Comparison of ENCODE assay signal across 12 cellular contexts in the genomic region with DNA sequence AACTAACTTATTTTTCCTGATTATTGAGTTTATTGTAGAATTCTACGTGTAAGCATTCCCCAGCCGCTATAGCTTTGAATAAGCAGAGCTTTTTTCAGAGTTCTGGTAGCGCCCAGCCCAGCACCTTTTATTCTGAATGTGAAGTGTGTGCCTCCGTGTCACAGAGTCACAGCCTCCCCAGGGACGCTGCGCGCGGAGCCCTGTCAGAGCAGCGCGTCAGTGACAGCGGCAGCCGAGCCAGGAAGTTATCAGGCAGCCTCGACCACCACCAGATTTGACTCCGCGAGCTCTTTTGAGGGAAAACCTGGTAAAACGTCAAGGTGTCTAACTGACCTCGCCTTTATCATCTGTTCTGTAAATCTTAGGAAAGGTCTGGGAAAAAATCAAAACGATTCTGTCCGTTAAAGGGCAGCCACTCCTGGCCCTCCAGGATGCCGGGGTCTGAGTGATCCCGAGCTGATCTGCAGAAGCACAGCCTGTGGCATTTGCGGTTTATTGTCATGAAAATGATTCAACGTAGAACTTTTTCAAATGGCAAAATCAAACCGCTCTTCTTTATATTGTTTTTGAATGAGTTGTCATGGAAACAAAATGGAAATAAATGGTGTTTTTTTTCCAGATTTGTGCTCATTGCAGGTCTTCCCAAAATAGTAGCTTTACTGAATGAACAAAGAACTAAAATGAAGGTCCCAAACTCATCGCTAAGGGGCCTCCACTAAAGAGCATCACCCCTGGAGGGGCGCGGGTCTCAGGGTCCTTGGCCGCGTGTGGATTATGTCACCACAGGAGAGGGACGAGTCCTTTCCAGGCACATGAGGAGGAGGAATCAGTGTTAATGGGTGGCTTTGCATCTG. TPM values are rescaled to one million over a fixed set of nuclear protein-coding genes. Genes with fewer than 3 reads are reported as not detected.
DNase-seq lines count a peak whose midpoint lies in the region; ATAC-seq and TF ChIP-seq lines count a peak whose summit lies in the region.
"Had no signal": no experiment of that assay in that cellular context is flagged by ENCODE, and none has a peak within 500 bp of the region (broad histone marks: within the 10 kb centered on the region; RNA-seq: fewer than 3 reads in every experiment).

No MANE protein-coding gene starts in this region.

- H3K36me3 ChIP-seq in SK-N-SH (replicated peaks in 1 of 2; ENCODE audit: control insufficient read depth in 1 of 2, insufficient read depth in 2 of 2, low read length in 1 of 2) (peaks cover 41 to 60% of the 10 kb centered on the region in 2 experiments), skeletal muscle satellite cell (ENCODE audit: insufficient read depth, low read length) (peaks cover 63% of the 10 kb centered on the region)
- H3K36me3 ChIP-seq in CD8-positive, alpha-beta T cell (ENCODE audit: insufficient read depth, low read length): peaks cover 39% of the 10 kb centered on the region

- no peak overlapping the region for H2AFZ ChIP-seq in SK-N-SH (ENCODE audit: low read depth)

- no peak for TF ChIP-seq CTCF in SK-N-SH (IDR thresholded peaks at IDR 0.05)
- TF ChIP-seq CTCF in WTC11 (IDR thresholded peaks at IDR 0.05): no peak
- TF ChIP-seq CTCF in foreskin keratinocyte (conservative IDR thresholded peaks at IDR 0.05): no peak
- TF ChIP-seq CTCF in CD8-positive, alpha-beta T cell (IDR thresholded peaks at IDR 0.05): no peak

- no peaks in the 10 kb centered on the region for H3K9me3 Mint-ChIP-seq in WTC11
- H3K9me3 Mint-ChIP-seq in CD8-positive, alpha-beta T cell: no peaks in the 10 kb centered on the region

- TF ChIP-seq EP300 in SK-N-SH (IDR thresholded peaks at IDR 0.05; ENCODE audit: borderline replicate concordance in 1 of 2, low read depth in 1 of 2, low read length in 1 of 2): no peak

- H3K9ac ChIP-seq in SK-N-SH (no peak overlapping the region; the same call in 1 of the 2 replicates), skeletal muscle satellite cell (ENCODE audit: low read depth, low read length) (peak overlapping the region; percentile 80)

- intact Hi-C loops in CD8-positive, alpha-beta T cell (cut with DNase I, micrococcal nuclease): no loop called here

- POLR2A ChIA-PET in SK-N-SH (lab: Yijun Ruan, JAX) (no interaction called here), WTC11 (lab: Charles Lee) (interaction anchor here (0.5 kb wide), 1 partner anchor 31 kb away, joined by 3 read pairs; no protein-coding TSS in a partner anchor)
- POLR2A ChIA-PET in CD8-positive, alpha-beta T cell (lab: Charles Lee): no interaction called here

- H3K9me3 ChIP-seq in SK-N-SH (no peaks in the 10 kb centered on the region), skeletal muscle satellite cell (replicated peaks; ENCODE audit: low read length) (no peaks in the 10 kb centered on the region)
- no peaks in the 10 kb centered on the region for H3K9me3 ChIP-seq in CD8-positive, alpha-beta T cell (ENCODE audit: low read length)
- H3K9me3 ChIP-seq: Peyer's patch, tibial artery had no signal

- no peaks in the 10 kb centered on the region for H3K9me2 ChIP-seq in SK-N-SH

- 96% methylated on average over 30 of the region's 30 CpGs for WGBS in SK-N-SH (ENCODE audit: low lambda C conversion rate)

- peak overlapping the region; percentile 6; the same call in 1 of the 2 replicates for H3K4me3 Mint-ChIP-seq in WTC11
- H3K4me3 Mint-ChIP-seq in CD8-positive, alpha-beta T cell: no peak overlapping the region

- H3K4me1 ChIP-seq in SK-N-SH (ENCODE audit: control insufficient read depth in 1 of 2, insufficient read depth in 2 of 2, low read depth in 1 of 2, low read length in 1 of 2) (peaks cover 0 to 24% of the 10 kb centered on the region in 2 experiments; a peak in 2 of 4 replicates), foreskin keratinocyte (peaks cover 16% of the 10 kb centered on the region), skeletal muscle satellite cell (ENCODE audit: control insufficient read depth, insufficient read depth, low read length) (peaks cover 36% of the 10 kb centered on the region)
- no peaks in the 10 kb centered on the region for H3K4me1 ChIP-seq in CD8-positive, alpha-beta T cell (ENCODE audit: insufficient read depth, low read length)
- H3K4me1 ChIP-seq: Peyer's patch had no signal

- peaks cover 48% of the 10 kb centered on the region for H3K36me3 Mint-ChIP-seq in WTC11
- H3K36me3 Mint-ChIP-seq in CD8-positive, alpha-beta T cell: peaks cover 75% of the 10 kb centered on the region

- H3K79me2 ChIP-seq in SK-N-SH (ENCODE audit: insufficient read depth): peaks cover 9% of the 10 kb centered on the region; the same call in 1 of the 2 replicates

- H3K27me3 ChIP-seq in SK-N-SH (ENCODE audit: insufficient read depth) (no peaks in the 10 kb centered on the region), foreskin keratinocyte (no peaks in the 10 kb centered on the region), skeletal muscle satellite cell (ENCODE audit: control insufficient read depth, insufficient read depth, low read length) (no peaks in the 10 kb centered on the region)
- H3K27me3 ChIP-seq in CD8-positive, alpha-beta T cell (ENCODE audit: insufficient read depth, low read length): no peaks in the 10 kb centered on the region
- H3K27me3 ChIP-seq: Peyer's patch, tibial artery had no signal

- peak overlapping the region; percentile 84 for H3K27ac Mint-ChIP-seq in WTC11
- H3K27ac Mint-ChIP-seq in CD8-positive, alpha-beta T cell: no peak overlapping the region

- H3K4me3 ChIP-seq in SK-N-SH (ENCODE audit: low read depth in 2 of 2, low read length in 1 of 2) (no peak overlapping the region), skeletal muscle satellite cell (ENCODE audit: low read length) (peak overlapping the region; percentile 66)
- H3K4me3 ChIP-seq in CD8-positive, alpha-beta T cell (ENCODE audit: low read depth, low read length): no peak overlapping the region
- H3K4me3 ChIP-seq: Peyer's patch, tibial artery had no signal

- H3K27me3 Mint-ChIP-seq in WTC11 (ENCODE audit: low read depth): no peaks in the 10 kb centered on the region
- no peaks in the 10 kb centered on the region for H3K27me3 Mint-ChIP-seq in CD8-positive, alpha-beta T cell (ENCODE audit: low read depth)

- H3F3A ChIP-seq in SK-N-SH (replicated peaks; ENCODE audit: insufficient read depth): peaks cover 39% of the 10 kb centered on the region

- H4K20me1 ChIP-seq in SK-N-SH (ENCODE audit: insufficient read depth): no peaks in the 10 kb centered on the region

- TF ChIP-seq RAD21 in SK-N-SH (IDR thresholded peaks at IDR 0.05; ENCODE audit: low read length): no peak

- ATAC-seq in SK-N-SH treated with all-trans-retinoic acid at 6 μM for 48 hours: no peak
- peak; percentile 53 for ATAC-seq in WTC11
- ATAC-seq in foreskin keratinocyte: no peak
- no peak for ATAC-seq in HG03280 (IDR thresholded peaks at IDR 0.05; ENCODE audit: unreplicated experiment)
- ATAC-seq in CD8-positive, alpha-beta T cell: no peak

- peak overlapping the region; percentile 12 to 93; a peak in 3 of 4 replicates for H3K27ac ChIP-seq in SK-N-SH (ENCODE audit: low read depth in 2 of 2, low read length in 1 of 2)
- H3K27ac ChIP-seq in foreskin keratinocyte: peak overlapping the region; percentile 86
- H3K27ac ChIP-seq in CD8-positive, alpha-beta T cell (ENCODE audit: low read depth, low read length): no peak overlapping the region
- H3K27ac ChIP-seq: Peyer's patch had no signal

- CTCF ChIA-PET in SK-N-SH (lab: Yijun Ruan, JAX) (interaction anchor here (0.8 to 1.9 kb wide), 3 partner anchors 9 to 680 kb away, joined by 3 to 4 read pairs (median 3); no protein-coding TSS in a partner anchor), WTC11 (lab: Charles Lee) (interaction anchor here (0.5 to 1.6 kb wide), 5 partner anchors 10 to 202 kb away, joined by 3 to 8 read pairs (median 3); no protein-coding TSS in a partner anchor)
- CTCF ChIA-PET in CD8-positive, alpha-beta T cell (lab: Charles Lee): no interaction called here

- H3K4me1 Mint-ChIP-seq in WTC11: peaks cover 28% of the 10 kb centered on the region
- H3K4me1 Mint-ChIP-seq in CD8-positive, alpha-beta T cell (ENCODE audit: low read depth): no peaks in the 10 kb centered on the region

- H3K4me2 ChIP-seq in SK-N-SH (peak overlapping the region; percentile 82), skeletal muscle satellite cell (ENCODE audit: low read length) (peak overlapping the region; percentile 91)

- DNase-seq in SK-N-SH (no peak), WTC11 (ENCODE audit: low spot score) (no peak), foreskin keratinocyte (no peak), NCI-H1105 treated with DMSO at 0.1 percent for 48 hours (lab: John Stamatoyannopoulos, UW) (no peak)
- no peak for DNase-seq in CD8-positive, alpha-beta T cell
- DNase-seq: activated T-cell treated with anti-CD3 and anti-CD28 coated beads for 4 hours, NCI-H1417 treated with DMSO at 0.1 percent for 48 hours, tibial artery had no signal

TF ChIP-seq in SK-N-SH, 30 proteins besides CTCF, POLR2A, EP300 and RAD21 (continues in another document):
- TF ChIP-seq MXI1 (IDR thresholded peaks at IDR 0.05; ENCODE audit: low read depth, low read length) (no peak), MEF2A (IDR thresholded peaks at IDR 0.05; ENCODE audit: borderline replicate concordance, low read depth) (no peak), ELF1 (IDR thresholded peaks at IDR 0.05) (no peak), RFX5 (IDR thresholded peaks at IDR 0.05; ENCODE audit: low read length) (no peak), RCOR1 (IDR thresholded peaks at IDR 0.05; ENCODE audit: low read length) (no peak)

TF ChIP-seq in SK-N-SH treated with all-trans-retinoic acid at 6 μM for 48 hours, 23 proteins besides CTCF, POLR2A, EP300 and RAD21 (continues in another document):
- no peak for TF ChIP-seq OSR1 (CRISPR knock-in tag; IDR thresholded peaks at IDR 0.05)
- TF ChIP-seq TOX (CRISPR knock-in tag; IDR thresholded peaks at IDR 0.05; ENCODE audit: borderline replicate concordance): no peak

TF ChIP-seq in WTC11, 78 proteins besides CTCF, POLR2A, EP300 and RAD21:
- no peak for TF ChIP-seq ETV6 (CRISPR knock-in tag; IDR thresholded peaks at IDR 0.05)

RNA-seq across cellular contexts. Expression of a gene that starts 43.1 kb away (rescaled TPM):
- polyA plus RNA-seq in SK-N-SH (2012; rRNA removed) (13.5 and 14.0 TPM in 2 replicates), foreskin keratinocyte (25.1 and 50.0 TPM in 2 replicates)
- 4.0 and 8.7 TPM in 2 replicates for polyA plus RNA-seq in SK-N-SH (2012; cell fraction: cytosol; rRNA removed)
- polyA plus RNA-seq in SK-N-SH (2012; cell fraction: nucleus; rRNA removed): 27.4 and 35.0 TPM in 2 replicates
- total RNA-seq in WTC11 (2021) (58.8 to 67.1 TPM (median 62.1 TPM) in 3 replicates), foreskin keratinocyte (20.1 and 39.2 TPM in 2 replicates)
- 13.3 and 18.8 TPM in 2 replicates for total RNA-seq in skeletal muscle satellite cell (2012; rRNA removed)
- total RNA-seq in CD8-positive, alpha-beta T cell: under 1 TPM; 0.33 to 0.90 TPM

Comparison
In these comparisons a context has a peak if more than half of its experiments do, and no peak if none do; other contexts are left out.
1. RNA of a gene that starts 43.1 kb away (total RNA-seq): 58.8 to 67.1 TPM in WTC11 and 20.1 to 39.2 TPM in foreskin keratinocyte; 0.33 to 0.90 TPM in CD8-positive, alpha-beta T cell; every median in the first group is over 10 times any median in the second.